1 cellular context compared by ENCODE assay signal in genomic region chr5:10856646-10857332, GRCh38.
A peak's percentile ranks its signal among the peaks of the same experiment; 100 is the strongest.
TF ChIP-seq lines count a peak whose summit lies in the region.

No MANE protein-coding gene starts in this region.

TF ChIP-seq in HepG2, 621 proteins besides CTCF, POLR2A, EP300 and RAD21 (continued from another document):
- TF ChIP-seq RARA (CRISPR knock-in tag; IDR thresholded peaks at IDR 0.05), result peak; percentile 36; the same call in 1 of the 2 replicates
- no peak for TF ChIP-seq SOX6 (IDR thresholded peaks at IDR 0.05)
- TF ChIP-seq SOX6 (CRISPR knock-in tag; IDR thresholded peaks at IDR 0.05), result 0 out of 2 replicates have a peak, but pooled peaks have one; percentile 43
- 0 out of 2 replicates have a peak, but pooled peaks have one; percentile 25 for TF ChIP-seq BCL6 (CRISPR knock-in tag; IDR thresholded peaks at IDR 0.05)
- no peak for TF ChIP-seq RNF219 (CRISPR knock-in tag; IDR thresholded peaks at IDR 0.05)
- TF ChIP-seq ZBTB33 (CRISPR knock-in tag; IDR thresholded peaks at IDR 0.05), result peak; percentile 94
- TF ChIP-seq ZNF687 (CRISPR knock-in tag; IDR thresholded peaks at IDR 0.05), result peak; percentile 56
- TF ChIP-seq ZMYM4 (CRISPR knock-in tag; IDR thresholded peaks at IDR 0.05), result peak; percentile 33; the same call in 1 of the 2 replicates
- peak; percentile 74 for TF ChIP-seq TEAD3 (CRISPR knock-in tag; optimal IDR thresholded peaks at IDR 0.05; ENCODE audit: borderline replicate concordance)
- peak; percentile 52; the same call in 1 of the 2 replicates for TF ChIP-seq KDM2A (CRISPR knock-in tag; IDR thresholded peaks at IDR 0.05; ENCODE audit: borderline replicate concordance, low read depth)
- TF ChIP-seq NCOR1 (IDR thresholded peaks at IDR 0.05; ENCODE audit: borderline replicate concordance, low read length), result peak; percentile 17; the same call in 1 of the 2 replicates
- no peak for TF ChIP-seq ISX (CRISPR knock-in tag; conservative IDR thresholded peaks at IDR 0.05)
- 0 out of 2 replicates have a peak, but pooled peaks have one; percentile 36 for TF ChIP-seq GFI1 (CRISPR knock-in tag; IDR thresholded peaks at IDR 0.05; ENCODE audit: borderline replicate concordance)
- peak; percentile 35; the same call in 1 of the 2 replicates for TF ChIP-seq SALL1 (CRISPR knock-in tag; IDR thresholded peaks at IDR 0.05)
- TF ChIP-seq KMT2A (CRISPR knock-in tag; IDR thresholded peaks at IDR 0.05), result no peak
- TF ChIP-seq ERF (CRISPR knock-in tag; IDR thresholded peaks at IDR 0.05), result 0 out of 2 replicates have a peak, but pooled peaks have one; percentile 35
- peak; percentile 70 for TF ChIP-seq XRCC5 (optimal IDR thresholded peaks at IDR 0.05; ENCODE audit: low read length)
- no peak for TF ChIP-seq SMARCE1 (IDR thresholded peaks at IDR 0.05; ENCODE audit: borderline replicate concordance)
- TF ChIP-seq ZBTB43 (CRISPR knock-in tag; conservative IDR thresholded peaks at IDR 0.05), result no peak
- TF ChIP-seq NAIF1 (CRISPR knock-in tag; IDR thresholded peaks at IDR 0.05; ENCODE audit: borderline replicate concordance), result 0 out of 2 replicates have a peak, but pooled peaks have one; percentile 43
- TF ChIP-seq SOX5 (CRISPR knock-in tag; IDR thresholded peaks at IDR 0.05; ENCODE audit: borderline replicate concordance), result peak; percentile 51; the same call in 1 of the 2 replicates
- no peak for TF ChIP-seq RFX5 (IDR thresholded peaks at IDR 0.05; ENCODE audit: low read depth, low read length)
- TF ChIP-seq CREBL2 (CRISPR knock-in tag; IDR thresholded peaks at IDR 0.05; ENCODE audit: borderline replicate concordance), result no peak
- TF ChIP-seq NR3C1 (CRISPR knock-in tag; IDR thresholded peaks at IDR 0.05), result no peak
- TF ChIP-seq ZZZ3 (CRISPR knock-in tag; IDR thresholded peaks at IDR 0.05; ENCODE audit: borderline replicate concordance), result no peak
- peak; percentile 18; the same call in 1 of the 2 replicates for TF ChIP-seq HNF4A (CRISPR knock-in tag; IDR thresholded peaks at IDR 0.05)
- no peak for TF ChIP-seq ELF3 (CRISPR knock-in tag; IDR thresholded peaks at IDR 0.05)
- TF ChIP-seq ATF7 (IDR thresholded peaks at IDR 0.05), result no peak
- no peak for TF ChIP-seq ATF7 (CRISPR knock-in tag; IDR thresholded peaks at IDR 0.05)
TF ChIP-seq in HepG2: peak in this region for 21.
